Comparison of ENCODE assay signal across 9 cellular contexts in the genomic region with DNA sequence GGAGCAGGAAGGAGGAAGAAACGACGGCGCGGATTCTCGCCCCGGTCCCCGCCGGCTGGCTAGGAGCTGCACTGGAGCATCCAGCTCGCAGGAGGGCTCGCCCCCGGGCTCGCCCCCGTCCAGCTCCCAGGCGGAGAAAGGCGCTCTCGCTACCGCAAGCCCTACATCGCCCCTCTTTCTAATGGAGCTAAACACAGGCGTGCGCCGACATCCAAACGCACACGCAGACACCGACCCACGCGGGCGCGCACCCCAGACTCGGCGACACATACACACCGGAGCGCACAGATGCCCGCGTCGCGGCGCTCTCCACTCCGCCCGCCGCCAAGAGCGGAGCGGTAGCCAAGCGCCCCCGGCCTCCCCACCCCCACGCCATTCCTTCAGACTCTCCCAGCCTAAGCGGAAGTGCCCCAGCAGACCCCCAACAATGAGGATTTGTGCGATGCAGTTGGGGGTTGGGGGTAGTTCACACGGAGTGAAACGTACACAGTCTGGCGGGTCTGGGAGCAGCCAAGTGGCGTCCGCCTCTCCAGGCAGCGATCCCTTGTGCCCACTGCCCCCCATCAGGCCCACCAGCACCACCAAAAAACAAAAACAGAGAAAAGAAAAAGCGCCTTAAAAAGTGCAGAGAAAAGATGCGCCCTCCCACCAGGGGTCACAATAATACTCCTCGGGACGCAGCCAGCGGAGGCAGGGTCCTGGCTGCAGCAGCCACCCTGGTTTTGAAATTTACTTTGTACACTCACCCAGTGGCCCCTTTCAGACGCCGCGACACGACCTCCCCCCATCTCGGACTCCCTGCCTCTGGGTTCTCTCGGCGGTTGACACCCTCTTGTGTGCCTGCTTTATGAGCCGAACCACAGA. TPM values are rescaled to one million over a fixed set of nuclear protein-coding genes. Genes with fewer than 3 reads are reported as not detected.
DNase-seq lines count a peak whose midpoint lies in the region; ATAC-seq lines count a peak whose summit lies in the region.
"Had no signal": no experiment of that assay in that cellular context is flagged by ENCODE, and none has a peak within 500 bp of the region (broad histone marks: within the 10 kb centered on the region; RNA-seq: fewer than 3 reads in every experiment).

No MANE protein-coding gene starts in this region.

- no peaks in the 10 kb centered on the region for H3K9me3 ChIP-seq in iPS-18a (ENCODE audit: control insufficient read depth, low read depth, low read length)

- H3K27ac ChIP-seq in iPS-18a (ENCODE audit: low read length), result no peak overlapping the region

- no peak overlapping the region for H3K27ac Mint-ChIP-seq in activated T-cell treated with anti-CD3 and anti-CD28 coated beads, Interleukin-2, amount 50 U/mL, for 72 hours
- peak overlapping the region; percentile 62 for H3K27ac Mint-ChIP-seq in stimulated activated naive B cell treated with anti-CD40 and anti-IgM and Interleukin-4, amounts not matched to agents 10 μg/mL and 1 μg/mL and 100 μg/mL, for 72 hours
- H3K27ac Mint-ChIP-seq: stimulated activated memory B cell treated with anti-CD40 and anti-IgM and Interleukin-4, amounts not matched to agents 10 μg/mL and 1 μg/mL and 100 μg/mL, for 72 hours had no signal

- peaks cover 63% of the 10 kb centered on the region for H3K27me3 Mint-ChIP-seq in activated T-cell treated with anti-CD3 and anti-CD28 coated beads, Interleukin-2, amount 50 U/mL, for 72 hours (ENCODE audit: low read depth)
- H3K27me3 Mint-ChIP-seq in stimulated activated naive B cell treated with anti-CD40 and anti-IgM and Interleukin-4, amounts not matched to agents 10 μg/mL and 1 μg/mL and 100 μg/mL, for 72 hours, result peaks cover 42 to 57% of the 10 kb centered on the region in 2 donors

- no peaks in the 10 kb centered on the region for H3K9me3 Mint-ChIP-seq in activated T-cell treated with anti-CD3 and anti-CD28 coated beads, Interleukin-2, amount 50 U/mL, for 72 hours
- H3K9me3 Mint-ChIP-seq in stimulated activated naive B cell treated with anti-CD40 and anti-IgM and Interleukin-4, amounts not matched to agents 10 μg/mL and 1 μg/mL and 100 μg/mL, for 72 hours, result no peaks in the 10 kb centered on the region
- H3K9me3 Mint-ChIP-seq: stimulated activated memory B cell treated with anti-CD40 and anti-IgM and Interleukin-4, amounts not matched to agents 10 μg/mL and 1 μg/mL and 100 μg/mL, for 72 hours had no signal

- no peaks in the 10 kb centered on the region for H3K36me3 ChIP-seq in iPS-18a (ENCODE audit: control insufficient read depth, low read depth, low read length)

- ATAC-seq in activated T-cell treated with anti-CD3 and anti-CD28 coated beads, Interleukin-2, amount 50 U/mL, for 72 hours (replicated peaks in 1 of 2), result no peak
- ATAC-seq in stimulated activated naive B cell treated with anti-CD40 and anti-IgM and Interleukin-4, amounts not matched to agents 10 μg/mL and 1 μg/mL and 100 μg/mL, for 72 hours (replicated peaks), result no peak
- ATAC-seq in GM18868 (IDR thresholded peaks at IDR 0.05; ENCODE audit: unreplicated experiment), result no peak
- ATAC-seq: stimulated activated memory B cell treated with anti-CD40 and anti-IgM and Interleukin-4, amounts not matched to agents 10 μg/mL and 1 μg/mL and 100 μg/mL, for 72 hours had no signal

- no peaks in the 10 kb centered on the region for H3K36me3 Mint-ChIP-seq in activated T-cell treated with anti-CD3 and anti-CD28 coated beads, Interleukin-2, amount 50 U/mL, for 72 hours (ENCODE audit: insufficient read depth in 2 of 2)
- H3K36me3 Mint-ChIP-seq in stimulated activated naive B cell treated with anti-CD40 and anti-IgM and Interleukin-4, amounts not matched to agents 10 μg/mL and 1 μg/mL and 100 μg/mL, for 72 hours, result no peaks in the 10 kb centered on the region
- H3K36me3 Mint-ChIP-seq: stimulated activated memory B cell treated with anti-CD40 and anti-IgM and Interleukin-4, amounts not matched to agents 10 μg/mL and 1 μg/mL and 100 μg/mL, for 72 hours had no signal

- H3K4me1 Mint-ChIP-seq in activated T-cell treated with anti-CD3 and anti-CD28 coated beads, Interleukin-2, amount 50 U/mL, for 72 hours (ENCODE audit: low read depth), result no peaks in the 10 kb centered on the region
- peaks cover 12 to 14% of the 10 kb centered on the region in 2 donors for H3K4me1 Mint-ChIP-seq in stimulated activated naive B cell treated with anti-CD40 and anti-IgM and Interleukin-4, amounts not matched to agents 10 μg/mL and 1 μg/mL and 100 μg/mL, for 72 hours

- peak; percentile 15 to 38 (median 33) for DNase-seq in NCI-H1417 (lab: John Stamatoyannopoulos, UW)
- no peak for DNase-seq in NCI-H1417 treated with DMSO at 0.1 percent for 48 hours (lab: John Stamatoyannopoulos, UW)
- DNase-seq in activated T-cell treated with anti-CD3 and anti-CD28 coated beads, Interleukin-2, amount 50 U/mL, for 72 hours, result no peak
- no peak for DNase-seq in stimulated activated naive B cell treated with anti-CD40 and anti-IgM and Interleukin-4, amounts not matched to agents 10 μg/mL and 1 μg/mL and 100 μg/mL, for 72 hours
- DNase-seq in superior temporal gyrus (ENCODE audit: extremely low spot score), result no peak
- no peak for DNase-seq in activated CD4-positive, CD25-positive, alpha-beta regulatory T cell treated with anti-CD3 and anti-CD28 coated beads, Interleukin-2, amount 50 U/mL, for 72 hours

- H3K4me1 ChIP-seq in iPS-18a (ENCODE audit: control insufficient read depth, low read depth, low read length), result peaks cover 19% of the 10 kb centered on the region

- H3K9ac ChIP-seq in iPS-18a (ENCODE audit: low read length), result peak overlapping the region; percentile 43

- peak overlapping the region; percentile 82 for H3K4me3 ChIP-seq in iPS-18a (ENCODE audit: low read length)

- H3K4me3 Mint-ChIP-seq in activated T-cell treated with anti-CD3 and anti-CD28 coated beads, Interleukin-2, amount 50 U/mL, for 72 hours, result peak overlapping the region; percentile 25 to 53
- peak overlapping the region; percentile 34 to 52 for H3K4me3 Mint-ChIP-seq in stimulated activated naive B cell treated with anti-CD40 and anti-IgM and Interleukin-4, amounts not matched to agents 10 μg/mL and 1 μg/mL and 100 μg/mL, for 72 hours

- H3K27me3 ChIP-seq in iPS-18a (ENCODE audit: control insufficient read depth, insufficient read depth, low read length), result peaks cover 57% of the 10 kb centered on the region

RNA-seq across cellular contexts. Expression of gene DAB1, which starts 1.4 kb away (rescaled TPM):
- total RNA-seq in activated T-cell treated with anti-CD3 and anti-CD28 coated beads, Interleukin-2, amount 50 U/mL, for 72 hours, result under 1 TPM in 1 of 2 donors, not detected in 1; 0.72 TPM

Comparison
In these comparisons a context has a peak if more than half of its experiments do, and no peak if none do; other contexts are left out.
1. DNase-seq: peak in NCI-H1417 (3 of 3); none in NCI-H1417 treated with DMSO at 0.1 percent for 48 hours (single experiment), activated T-cell treated with anti-CD3 and anti-CD28 coated beads, Interleukin-2, amount 50 U/mL, for 72 hours (0 of 2), stimulated activated naive B cell treated with anti-CD40 and anti-IgM and Interleukin-4, amounts not matched to agents 10 μg/mL and 1 μg/mL and 100 μg/mL, for 72 hours (single experiment), superior temporal gyrus (single experiment) and activated CD4-positive, CD25-positive, alpha-beta regulatory T cell treated with anti-CD3 and anti-CD28 coated beads, Interleukin-2, amount 50 U/mL, for 72 hours (single experiment).